22 cellular contexts compared by ENCODE assay signal in genomic region chr6:85392379-85392778, GRCh38. TPM values are rescaled to one million over a fixed set of nuclear protein-coding genes. Genes with fewer than 3 reads are reported as not detected.
DNase-seq lines count a peak whose midpoint lies in the region; ATAC-seq, FAIRE-seq and TF ChIP-seq lines count a peak whose summit lies in the region.
"Had no signal": no experiment of that assay in that cellular context is flagged by ENCODE, and none has a peak within 500 bp of the region (broad histone marks: within the 10 kb centered on the region; RNA-seq: fewer than 3 reads in every experiment).

No MANE protein-coding gene starts in this region.

- intact Hi-C loops in IMR-90 (cut with micrococcal nuclease), result no loop called here
- intact Hi-C loops in GM12878 (cut with micrococcal nuclease; ENCODE audit: unreplicated experiment), result no loop called here
- intact Hi-C loops in Caco-2 (cut with micrococcal nuclease; ENCODE audit: unreplicated experiment), result no loop called here

- no peak overlapping the region for H3K4ac ChIP-seq in IMR-90 (ENCODE audit: low read depth, low read length)

- H3K36me3 ChIP-seq in IMR-90 (ENCODE audit: control insufficient read depth, insufficient read depth, low read length), result no peaks in the 10 kb centered on the region
- no peaks in the 10 kb centered on the region for H3K36me3 ChIP-seq in GM12878 (ENCODE audit: control insufficient read depth in 2 of 2, insufficient read depth in 2 of 2, low read length in 1 of 2)
- no peaks in the 10 kb centered on the region for H3K36me3 ChIP-seq in osteoblast (ENCODE audit: insufficient read depth, low read length)
- no peaks in the 10 kb centered on the region for H3K36me3 ChIP-seq in Caco-2 (ENCODE audit: control insufficient read depth, insufficient read depth, low read length)
- H3K36me3 ChIP-seq: BLaER1 had no signal

- H3K4me1 ChIP-seq in IMR-90 (ENCODE audit: control insufficient read depth, insufficient read depth, low read length) (peaks cover 11% of the 10 kb centered on the region), GM12878 (ENCODE audit: control insufficient read depth, insufficient read depth, low read length) (no peaks in the 10 kb centered on the region), osteoblast (ENCODE audit: insufficient read depth, low read length) (peaks cover 13% of the 10 kb centered on the region), Caco-2 (peaks cover 46% of the 10 kb centered on the region)
- H3K4me1 ChIP-seq: BLaER1 had no signal

- H3K4me1 Mint-ChIP-seq in Caco-2 (ENCODE audit: low read depth, unreplicated experiment), result peaks cover 32% of the 10 kb centered on the region
- H3K4me1 Mint-ChIP-seq: B cell; CD4-positive, CD25-positive, alpha-beta regulatory T cell had no signal

- no peak overlapping the region for H2AFZ ChIP-seq in IMR-90 (replicated peaks; ENCODE audit: low read length, poor library complexity)
- H2AFZ ChIP-seq in GM12878 (ENCODE audit: control insufficient read depth, low read depth, low read length), result no peak overlapping the region
- H2AFZ ChIP-seq in osteoblast (ENCODE audit: low read length), result peak overlapping the region; percentile 75
- H2AFZ ChIP-seq: GM23338 had no signal

- no peaks in the 10 kb centered on the region for H3K27me3 Mint-ChIP-seq in Caco-2 (ENCODE audit: insufficient read depth, unreplicated experiment)

- no peak overlapping the region for H3K4me3 Mint-ChIP-seq in Caco-2 (ENCODE audit: unreplicated experiment)
- H3K4me3 Mint-ChIP-seq: B cell; CD4-positive, CD25-positive, alpha-beta regulatory T cell; CD8-positive, alpha-beta T cell; GM23338; H9 had no signal

- no peak overlapping the region for H3K27ac Mint-ChIP-seq in Caco-2 (ENCODE audit: unreplicated experiment)
- H3K27ac Mint-ChIP-seq: B cell; CD4-positive, CD25-positive, alpha-beta regulatory T cell; CD8-positive, alpha-beta T cell; GM23338; H9 had no signal

- H3K27ac ChIP-seq in IMR-90 (ENCODE audit: insufficient read depth, low read length) (no peak overlapping the region), GM12878 (ENCODE audit: control insufficient read depth, insufficient read depth) (no peak overlapping the region), osteoblast (ENCODE audit: low read depth, low read length) (no peak overlapping the region)
- H3K27ac ChIP-seq: BLaER1, C4-2B had no signal

- RAD21 ChIA-PET in GM12878 (lab: Charles Lee; ENCODE audit: unreplicated experiment), result no interaction called here

- H3K79me2 ChIP-seq in GM12878 (ENCODE audit: control insufficient read depth, insufficient read depth, low read length) (no peaks in the 10 kb centered on the region), osteoblast (ENCODE audit: insufficient read depth, low read length) (no peaks in the 10 kb centered on the region)

- dilution Hi-C loops in IMR-90 (cut with HindIII; ENCODE audit: low sequenced_read_pairs, unreplicated experiment), result no loop called here

- BruUV-seq in IMR-90 (replicated peaks; lab: Mats Ljungman, UMichigan) (no TSS peak), GM12878 (replicated peaks; lab: Mats Ljungman, UMichigan) (no TSS peak), Caco-2 (replicated peaks; lab: Mats Ljungman, UMichigan) (no TSS peak)

- no peak overlapping the region for H3K56ac ChIP-seq in IMR-90 (ENCODE audit: extremely low read depth, insufficient read depth, low read length)

- H4K20me1 ChIP-seq in IMR-90 (ENCODE audit: insufficient read depth, low read length) (no peaks in the 10 kb centered on the region), GM12878 (ENCODE audit: control insufficient read depth, insufficient read depth) (no peaks in the 10 kb centered on the region), osteoblast (ENCODE audit: insufficient read depth, low read length) (no peaks in the 10 kb centered on the region)
- H4K20me1 ChIP-seq: BLaER1 had no signal

- H3K18ac ChIP-seq in IMR-90 (ENCODE audit: low read depth, low read length), result no peak overlapping the region

- H4K5ac ChIP-seq in IMR-90 (ENCODE audit: low read depth, low read length), result peak overlapping the region; percentile 35; the same call in 1 of the 2 replicates

- H3K9me1 ChIP-seq in IMR-90 (ENCODE audit: insufficient read depth, low read length), result peaks cover 3% of the 10 kb centered on the region; the same call in 1 of the 2 replicates

- H3K4me2 ChIP-seq in IMR-90 (ENCODE audit: low read depth, low read length) (no peak overlapping the region), GM12878 (ENCODE audit: control insufficient read depth, insufficient read depth) (no peak overlapping the region), osteoblast (ENCODE audit: insufficient read depth, low read length) (no peak overlapping the region)
- H3K4me2 ChIP-seq: BLaER1, GM23338 had no signal

- peaks cover 4% of the 10 kb centered on the region for H3K36me3 Mint-ChIP-seq in Caco-2 (ENCODE audit: insufficient read depth, unreplicated experiment)
- H3K36me3 Mint-ChIP-seq: CD4-positive, CD25-positive, alpha-beta regulatory T cell; CD8-positive, alpha-beta T cell had no signal

- H3K4me3 ChIP-seq in IMR-90 (ENCODE audit: insufficient read depth, low read depth, low read length), result no peak overlapping the region
- H3K4me3 ChIP-seq in GM12878, result no peak overlapping the region
- H3K4me3 ChIP-seq in osteoblast (ENCODE audit: insufficient read depth, low read length), result no peak overlapping the region
- no peak overlapping the region for H3K4me3 ChIP-seq in Caco-2 (ENCODE audit: low read depth, low read length)
- H3K4me3 ChIP-seq: BLaER1, GM23338 had no signal

- H2BK20ac ChIP-seq in IMR-90 (ENCODE audit: low read depth, low read length), result no peak overlapping the region; the same call in 1 of the 2 replicates

- no peak overlapping the region for H2BK5ac ChIP-seq in IMR-90 (ENCODE audit: low read depth, low read length, poor library complexity, severe bottlenecking)

- CTCF ChIA-PET in IMR-90 (lab: Yijun Ruan, JAX) (no interaction called here), GM12878 (lab: Yijun Ruan, JAX) (no interaction called here), Caco-2 (lab: Charles Lee) (no interaction called here)

- H3K9me3 Mint-ChIP-seq in Caco-2 (ENCODE audit: unreplicated experiment), result no peaks in the 10 kb centered on the region
- H3K9me3 Mint-ChIP-seq: CD8-positive, alpha-beta T cell; GM23338 had no signal

- in situ Hi-C loops in IMR-90 (cut with MboI; ENCODE audit: low sequenced_read_pairs) (no loop called here), GM12878 (cut with MboI) (no loop called here)

- H3K9me3 ChIP-seq in IMR-90 (ENCODE audit: control insufficient read depth, insufficient read depth, low read length) (0 out of 2 replicates have a peak, but pooled peaks cover 3% of the 10 kb centered on the region), GM12878 (replicated peaks; ENCODE audit: control insufficient read depth, insufficient read depth, low read length) (no peaks in the 10 kb centered on the region), osteoblast (ENCODE audit: low read depth, low read length) (no peaks in the 10 kb centered on the region), Caco-2 (no peaks in the 10 kb centered on the region; the same call in none of the 2 replicates)

- H3K23ac ChIP-seq in IMR-90 (ENCODE audit: low read depth, low read length), result no peak overlapping the region

- no peak overlapping the region; the same call in none of the 2 replicates for H2AK5ac ChIP-seq in IMR-90 (ENCODE audit: low read depth, low read length)

- DNase-seq in IMR-90, result no peak
- DNase-seq in NCI-H226, result peak; percentile 16
- DNase-seq in GM12878 (ENCODE audit: low read depth, low spot score), result no peak
- no peak for DNase-seq in osteoblast (ENCODE audit: insufficient read length, low spot score, missing footprints)
- no peak for DNase-seq in NCI-H446 treated with DMSO at 0.1 percent for 48 hours (lab: John Stamatoyannopoulos, UW)
- no peak for DNase-seq in DMS114 treated with DMSO at 0.1 percent for 48 hours (lab: John Stamatoyannopoulos, UW; ENCODE audit: unreplicated experiment)
- no peak for DNase-seq in Caco-2
- DNase-seq: CD4-positive, CD25-positive, alpha-beta regulatory T cell; CD8-positive, alpha-beta T cell; DMS 273 treated with DMSO at 0.1 percent for 48 hours; DMS53; DMS79 treated with DMSO at 0.1 percent for 48 hours; H9 had no signal

- POLR2A ChIA-PET in IMR-90 (lab: Charles Lee; ENCODE audit: unreplicated experiment) (no interaction called here), GM12878 (lab: Charles Lee) (no interaction called here), Caco-2 (lab: Charles Lee) (no interaction called here)

- no peak overlapping the region; the same call in 2 of the 3 replicates for H2BK15ac ChIP-seq in IMR-90 (ENCODE audit: low read depth, low read length)

- no peak for TF ChIP-seq EP300 in GM12878 (IDR thresholded peaks at IDR 0.05; ENCODE audit: borderline replicate concordance in 1 of 2, control insufficient read depth in 1 of 2, low read depth in 2 of 2, low read length in 2 of 2)

- no peak for ATAC-seq in IMR-90 (ENCODE audit: low read depth)
- ATAC-seq in GM12878, result no peak
- no peak for ATAC-seq in GM19452 (IDR thresholded peaks at IDR 0.05; ENCODE audit: unreplicated experiment)
- ATAC-seq: CD8-positive, alpha-beta T cell; GM23338; HCT116 had no signal

- H4K8ac ChIP-seq in IMR-90 (ENCODE audit: low read depth in 2 of 2, low read length in 2 of 2), result no peak overlapping the region

- H2AK9ac ChIP-seq in IMR-90 (replicated peaks; ENCODE audit: low read depth, low read length, poor library complexity), result no peak overlapping the region

- TF ChIP-seq CTCF in IMR-90 (conservative IDR thresholded peaks at IDR 0.05; ENCODE audit: low read depth, low read length), result no peak
- no peak for TF ChIP-seq CTCF in GM12878 (IDR thresholded peaks at IDR 0.05 in 2 of 3, conservative IDR thresholded peaks at IDR 0.05 in 1 of 3; ENCODE audit: control insufficient read depth in 2 of 3, extremely low read depth in 1 of 3, insufficient read depth in 1 of 3, low read depth in 3 of 3, low read length in 3 of 3)
- no peak for TF ChIP-seq CTCF in osteoblast (IDR thresholded peaks at IDR 0.05; ENCODE audit: extremely low read depth, low read depth, low read length)
- no peak for TF ChIP-seq CTCF in Caco-2 (IDR thresholded peaks at IDR 0.05; ENCODE audit: insufficient read depth in 1 of 2, low read depth in 1 of 2, low read length in 1 of 2, severe bottlenecking in 1 of 2, unreplicated experiment in 1 of 2)

- WGBS in IMR-90 (ENCODE audit: extremely low coverage in 2 of 2, insufficient read length in 1 of 2), 2 experiments, result no CpG with 5 or more reads among the region's 4 CpGs
- 57% methylated on average over 4 of the region's 4 CpGs for WGBS in GM12878 (ENCODE audit: insufficient coverage, insufficient replicate concordance, low lambda C conversion rate, missing lambda C conversion rate)

- no peaks in the 10 kb centered on the region for H3K27me3 ChIP-seq in IMR-90 (ENCODE audit: control insufficient read depth, insufficient read depth, low read length)
- no peaks in the 10 kb centered on the region for H3K27me3 ChIP-seq in GM12878 (replicated peaks in 1 of 2; ENCODE audit: control insufficient read depth in 2 of 2, insufficient read depth in 2 of 2, low read length in 1 of 2)
- no peaks in the 10 kb centered on the region for H3K27me3 ChIP-seq in osteoblast (ENCODE audit: insufficient read depth, low read length)
- H3K27me3 ChIP-seq in Caco-2 (replicated peaks; ENCODE audit: control insufficient read depth, insufficient read depth, low read length), result no peaks in the 10 kb centered on the region
- H3K27me3 ChIP-seq: BLaER1 had no signal

- H3K9ac ChIP-seq in IMR-90 (ENCODE audit: low read depth, low read length), result no peak overlapping the region
- no peak overlapping the region for H3K9ac ChIP-seq in GM12878 (ENCODE audit: control insufficient read depth, insufficient read depth, low read length)
- H3K9ac ChIP-seq: BLaER1 had no signal

- SMC1A ChIA-PET in GM12878 (lab: Charles Lee; ENCODE audit: uncharacterized antibody, unreplicated experiment), result no interaction called here

- FAIRE-seq in GM12878 (lab: Jason Lieb, UNC), result no peak
- FAIRE-seq: A204.1, D721Med, GM19239 had no signal

- no peaks in the 10 kb centered on the region for H3K79me1 ChIP-seq in IMR-90 (ENCODE audit: low read depth in 1 of 2, low read length in 2 of 2)

- peak overlapping the region; percentile 26 for H2BK120ac ChIP-seq in IMR-90 (ENCODE audit: low read depth, low read length)

- H4K91ac ChIP-seq in IMR-90 (ENCODE audit: insufficient read depth, low read depth, low read length), result no peak overlapping the region; the same call in 1 of the 2 replicates

- TF ChIP-seq RAD21 in IMR-90 (IDR thresholded peaks at IDR 0.05; ENCODE audit: low read length) (no peak), GM12878 (IDR thresholded peaks at IDR 0.05; ENCODE audit: insufficient read depth, low read depth, low read length) (no peak)

- H3K14ac ChIP-seq in IMR-90 (replicated peaks; ENCODE audit: low read depth, low read length), result no peak overlapping the region

- no peak for TF ChIP-seq POLR2A in IMR-90 (IDR thresholded peaks at IDR 0.05; ENCODE audit: low read depth, low read length)
- TF ChIP-seq POLR2A in GM12878 (IDR thresholded peaks at IDR 0.05; ENCODE audit: low read depth, low read length), result no peak

RNA-seq across cellular contexts. Expression of gene NT5E, which starts 57.5 kb away (rescaled TPM):
- 280 and 281 TPM in 2 replicates for total RNA-seq in IMR-90 (2012; rRNA removed)
- 153 and 178 TPM in 2 replicates for polyA plus RNA-seq in IMR-90 (2012; rRNA removed)
- 55.3 and 126 TPM in 2 replicates for polyA plus RNA-seq in IMR-90 (2012; cell fraction: cytosol; rRNA removed)
- polyA plus RNA-seq in IMR-90 (2012; cell fraction: nucleus; rRNA removed; ENCODE audit: low replicate concordance), result 66.2 and 102 TPM in 2 replicates
- 2.2 and 2.5 TPM in 2 replicates for total RNA-seq in GM12878 (2013; cell fraction: nucleolus; rRNA removed)
- total RNA-seq in GM12878 (2014; rRNA removed), result 8.2 and 8.4 TPM in 2 replicates
- 6.6 and 6.9 TPM in 2 replicates for total RNA-seq in GM12878 (2014; rRNA removed; fragmentation: Illumina TruSeq; extraction: Trizol)
- 8.2 and 9.7 TPM in 2 replicates for total RNA-seq in GM12878 (2021)
- 4.2 TPM for polyA plus RNA-seq in GM12878 (2011; ENCODE audit: low read depth)
- 6.9 and 9.9 TPM in 2 replicates for polyA plus RNA-seq in GM12878 (2011; rRNA removed)
- polyA plus RNA-seq in GM12878 (2011; cell fraction: cytosol; rRNA removed), result 4.6 and 9.2 TPM in 2 replicates
- 7.9 and 9.2 TPM in 2 replicates for polyA plus RNA-seq in GM12878 (2011; cell fraction: nucleus; rRNA removed)
- 5.3 and 7.9 TPM in 2 replicates for polyA plus RNA-seq in GM12878 (2012)
- 5.6 and 7.5 TPM in 2 replicates for polyA plus RNA-seq in GM12878 (2014; fragmentation: Illumina TruSeq; extraction: Trizol)
- 1 to 10 TPM; 1.9 to 3.9 TPM for polyA plus RNA-seq in GM12878 (2014; fragmentation: Nextera tagmentation; extraction: Ambion mirVana)
- polyA plus RNA-seq in GM12878 (2014; rRNA removed), result 7.7 and 8.4 TPM in 2 replicates
- polyA plus RNA-seq in GM12878 (2016; fragmentation: Nextera tagmentation; extraction: Ambion mirVana), result 1 to 10 TPM; 8.4 to 9.3 TPM
- 6.8 and 9.9 TPM in 2 replicates for polyA minus RNA-seq in GM12878 (2011; rRNA and poly(A)+ RNA removed)
- 8.7 and 10.4 TPM in 2 replicates for polyA minus RNA-seq in GM12878 (2011; cell fraction: cytosol; rRNA and poly(A)+ RNA removed)
- 14.4 and 19.7 TPM in 2 replicates for polyA minus RNA-seq in GM12878 (2011; cell fraction: nucleus; rRNA and poly(A)+ RNA removed)
- 219 and 280 TPM in 2 replicates for total RNA-seq in osteoblast
- 1.0 and 1.5 TPM in 2 replicates for total RNA-seq in Caco-2 (2022)

Comparison
In these comparisons a context has a peak if more than half of its experiments do, and no peak if none do; other contexts are left out.
1. RNA of gene NT5E, which starts 57.5 kb away (total RNA-seq): 280 to 281 TPM in IMR-90 and 219 to 280 TPM in osteoblast; 2.2 to 9.7 TPM in GM12878 and 1.0 to 1.5 TPM in Caco-2; every median in the first group is over 10 times any median in the second.